In genomic region chrX:24027086-24027485, GRCh38 we compare ENCODE assay signal across 1 cellular context.
TF ChIP-seq lines count a peak whose summit lies in the region.

TSS of gene KLHL15 (minus strand) at chrX:24027186. CDS start at chrX:24006693, 20,493 bp downstream.

TF ChIP-seq in SK-N-SH treated with all-trans-retinoic acid at 6 μM for 48 hours, 23 proteins besides CTCF, POLR2A, EP300 and RAD21 (continued from another document):
- TF ChIP-seq TSHZ2 (CRISPR knock-in tag; IDR thresholded peaks at IDR 0.05) (no peak), ESRRG (CRISPR knock-in tag; IDR thresholded peaks at IDR 0.05) (no peak), ZNF8 (CRISPR knock-in tag; IDR thresholded peaks at IDR 0.05) (no peak), ZFP3 (CRISPR knock-in tag; IDR thresholded peaks at IDR 0.05) (no peak), ZFP30 (CRISPR knock-in tag; IDR thresholded peaks at IDR 0.05) (no peak), ARNTL (CRISPR knock-in tag; IDR thresholded peaks at IDR 0.05; ENCODE audit: borderline replicate concordance, low read depth) (no peak), TCF4 (CRISPR knock-in tag; IDR thresholded peaks at IDR 0.05; ENCODE audit: borderline replicate concordance) (no peak), ISL1 (CRISPR knock-in tag; IDR thresholded peaks at IDR 0.05) (no peak), ZNF70 (CRISPR knock-in tag; IDR thresholded peaks at IDR 0.05) (no peak), OSR1 (CRISPR knock-in tag; IDR thresholded peaks at IDR 0.05) (no peak), CSDC2 (CRISPR knock-in tag; IDR thresholded peaks at IDR 0.05) (no peak), POU6F1 (CRISPR knock-in tag; IDR thresholded peaks at IDR 0.05; ENCODE audit: borderline replicate concordance, low read depth) (no peak)
